Comparison of ENCODE assay signal across 1 cellular context in the genomic region with DNA sequence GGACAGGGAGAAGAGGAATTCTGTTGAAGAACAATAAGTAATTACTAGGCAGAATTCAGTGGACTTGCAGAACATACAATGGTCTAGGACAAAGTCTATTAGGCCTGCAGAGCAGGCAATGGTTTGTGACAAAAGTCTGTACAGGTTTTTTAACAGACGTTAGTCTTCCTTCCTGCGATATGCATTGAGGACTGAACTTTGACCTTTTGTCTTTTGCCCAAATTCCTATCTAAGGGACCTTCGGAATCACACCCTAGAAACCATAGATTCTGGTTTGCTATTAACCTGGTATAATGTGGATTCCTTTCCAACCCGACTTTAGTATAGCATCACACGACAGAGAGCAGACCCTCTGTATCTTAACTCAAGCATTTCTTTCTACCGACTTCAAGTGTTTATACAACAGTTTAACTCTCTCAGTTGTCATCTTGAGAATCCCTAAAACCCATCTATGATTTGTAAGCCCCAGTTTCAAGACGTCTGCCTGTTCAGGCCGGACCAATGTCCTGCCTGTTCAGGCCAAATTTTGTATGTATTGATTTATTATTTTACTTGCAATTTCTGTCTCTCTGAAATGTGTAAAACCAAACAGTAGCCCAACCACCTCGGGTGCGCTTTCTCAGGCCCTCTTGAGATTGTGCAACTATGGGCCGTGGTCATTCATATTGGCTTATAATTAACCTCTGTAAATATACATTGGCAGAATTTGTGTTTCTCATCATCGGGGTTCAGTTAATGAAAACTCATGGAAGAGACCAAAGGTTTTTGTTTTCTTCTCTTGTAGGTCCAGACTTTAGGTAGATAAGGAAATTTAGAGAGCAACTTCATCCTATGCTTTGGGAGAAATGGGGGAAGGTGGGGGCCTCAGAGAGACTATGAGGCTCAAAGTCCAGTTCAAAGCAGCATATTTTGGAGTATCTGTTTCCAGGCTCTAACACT.
TF ChIP-seq lines count a peak whose summit lies in the region.

No MANE protein-coding gene starts in this region.

TF ChIP-seq in HepG2, 621 proteins besides CTCF, POLR2A, EP300 and RAD21 (continued from another document and continues in another):
- TF ChIP-seq, protein P1, sequence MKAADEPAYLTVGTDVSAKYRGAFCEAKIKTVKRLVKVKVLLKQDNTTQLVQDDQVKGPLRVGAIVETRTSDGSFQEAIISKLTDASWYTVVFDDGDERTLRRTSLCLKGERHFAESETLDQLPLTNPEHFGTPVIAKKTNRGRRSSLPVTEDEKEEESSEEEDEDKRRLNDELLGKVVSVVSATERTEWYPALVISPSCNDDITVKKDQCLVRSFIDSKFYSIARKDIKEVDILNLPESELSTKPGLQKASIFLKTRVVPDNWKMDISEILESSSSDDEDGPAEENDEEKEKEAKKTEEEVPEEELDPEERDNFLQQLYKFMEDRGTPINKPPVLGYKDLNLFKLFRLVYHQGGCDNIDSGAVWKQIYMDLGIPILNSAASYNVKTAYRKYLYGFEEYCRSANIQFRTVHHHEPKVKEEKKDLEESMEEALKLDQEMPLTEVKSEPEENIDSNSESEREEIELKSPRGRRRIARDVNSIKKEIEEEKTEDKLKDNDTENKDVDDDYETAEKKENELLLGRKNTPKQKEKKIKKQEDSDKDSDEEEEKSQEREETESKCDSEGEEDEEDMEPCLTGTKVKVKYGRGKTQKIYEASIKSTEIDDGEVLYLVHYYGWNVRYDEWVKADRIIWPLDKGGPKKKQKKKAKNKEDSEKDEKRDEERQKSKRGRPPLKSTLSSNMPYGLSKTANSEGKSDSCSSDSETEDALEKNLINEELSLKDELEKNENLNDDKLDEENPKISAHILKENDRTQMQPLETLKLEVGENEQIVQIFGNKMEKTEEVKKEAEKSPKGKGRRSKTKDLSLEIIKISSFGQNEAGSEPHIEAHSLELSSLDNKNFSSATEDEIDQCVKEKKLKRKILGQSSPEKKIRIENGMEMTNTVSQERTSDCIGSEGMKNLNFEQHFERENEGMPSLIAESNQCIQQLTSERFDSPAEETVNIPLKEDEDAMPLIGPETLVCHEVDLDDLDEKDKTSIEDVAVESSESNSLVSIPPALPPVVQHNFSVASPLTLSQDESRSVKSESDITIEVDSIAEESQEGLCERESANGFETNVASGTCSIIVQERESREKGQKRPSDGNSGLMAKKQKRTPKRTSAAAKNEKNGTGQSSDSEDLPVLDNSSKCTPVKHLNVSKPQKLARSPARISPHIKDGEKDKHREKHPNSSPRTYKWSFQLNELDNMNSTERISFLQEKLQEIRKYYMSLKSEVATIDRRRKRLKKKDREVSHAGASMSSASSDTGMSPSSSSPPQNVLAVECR (CRISPR knock-in tag; IDR thresholded peaks at IDR 0.05; ENCODE audit: borderline replicate concordance) = no peak
- TF ChIP-seq, protein P2, sequence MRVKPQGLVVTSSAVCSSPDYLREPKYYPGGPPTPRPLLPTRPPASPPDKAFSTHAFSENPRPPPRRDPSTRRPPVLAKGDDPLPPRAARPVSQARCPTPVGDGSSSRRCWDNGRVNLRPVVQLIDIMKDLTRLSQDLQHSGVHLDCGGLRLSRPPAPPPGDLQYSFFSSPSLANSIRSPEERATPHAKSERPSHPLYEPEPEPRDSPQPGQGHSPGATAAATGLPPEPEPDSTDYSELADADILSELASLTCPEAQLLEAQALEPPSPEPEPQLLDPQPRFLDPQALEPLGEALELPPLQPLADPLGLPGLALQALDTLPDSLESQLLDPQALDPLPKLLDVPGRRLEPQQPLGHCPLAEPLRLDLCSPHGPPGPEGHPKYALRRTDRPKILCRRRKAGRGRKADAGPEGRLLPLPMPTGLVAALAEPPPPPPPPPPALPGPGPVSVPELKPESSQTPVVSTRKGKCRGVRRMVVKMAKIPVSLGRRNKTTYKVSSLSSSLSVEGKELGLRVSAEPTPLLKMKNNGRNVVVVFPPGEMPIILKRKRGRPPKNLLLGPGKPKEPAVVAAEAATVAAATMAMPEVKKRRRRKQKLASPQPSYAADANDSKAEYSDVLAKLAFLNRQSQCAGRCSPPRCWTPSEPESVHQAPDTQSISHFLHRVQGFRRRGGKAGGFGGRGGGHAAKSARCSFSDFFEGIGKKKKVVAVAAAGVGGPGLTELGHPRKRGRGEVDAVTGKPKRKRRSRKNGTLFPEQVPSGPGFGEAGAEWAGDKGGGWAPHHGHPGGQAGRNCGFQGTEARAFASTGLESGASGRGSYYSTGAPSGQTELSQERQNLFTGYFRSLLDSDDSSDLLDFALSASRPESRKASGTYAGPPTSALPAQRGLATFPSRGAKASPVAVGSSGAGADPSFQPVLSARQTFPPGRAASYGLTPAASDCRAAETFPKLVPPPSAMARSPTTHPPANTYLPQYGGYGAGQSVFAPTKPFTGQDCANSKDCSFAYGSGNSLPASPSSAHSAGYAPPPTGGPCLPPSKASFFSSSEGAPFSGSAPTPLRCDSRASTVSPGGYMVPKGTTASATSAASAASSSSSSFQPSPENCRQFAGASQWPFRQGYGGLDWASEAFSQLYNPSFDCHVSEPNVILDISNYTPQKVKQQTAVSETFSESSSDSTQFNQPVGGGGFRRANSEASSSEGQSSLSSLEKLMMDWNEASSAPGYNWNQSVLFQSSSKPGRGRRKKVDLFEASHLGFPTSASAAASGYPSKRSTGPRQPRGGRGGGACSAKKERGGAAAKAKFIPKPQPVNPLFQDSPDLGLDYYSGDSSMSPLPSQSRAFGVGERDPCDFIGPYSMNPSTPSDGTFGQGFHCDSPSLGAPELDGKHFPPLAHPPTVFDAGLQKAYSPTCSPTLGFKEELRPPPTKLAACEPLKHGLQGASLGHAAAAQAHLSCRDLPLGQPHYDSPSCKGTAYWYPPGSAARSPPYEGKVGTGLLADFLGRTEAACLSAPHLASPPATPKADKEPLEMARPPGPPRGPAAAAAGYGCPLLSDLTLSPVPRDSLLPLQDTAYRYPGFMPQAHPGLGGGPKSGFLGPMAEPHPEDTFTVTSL (CRISPR knock-in tag; IDR thresholded peaks at IDR 0.05; ENCODE audit: borderline replicate concordance) = peak; percentile 41; the same call in 1 of the 2 replicates
- TF ChIP-seq HMG20A (CRISPR knock-in tag; IDR thresholded peaks at IDR 0.05; ENCODE audit: borderline replicate concordance) = peak; percentile 67; the same call in 1 of the 2 replicates
- TF ChIP-seq ZNF446 (CRISPR knock-in tag; IDR thresholded peaks at IDR 0.05) = no peak
- TF ChIP-seq TOPORS (CRISPR knock-in tag; IDR thresholded peaks at IDR 0.05) = 0 out of 2 replicates have a peak, but pooled peaks have one; percentile 42
- TF ChIP-seq, protein P3, sequence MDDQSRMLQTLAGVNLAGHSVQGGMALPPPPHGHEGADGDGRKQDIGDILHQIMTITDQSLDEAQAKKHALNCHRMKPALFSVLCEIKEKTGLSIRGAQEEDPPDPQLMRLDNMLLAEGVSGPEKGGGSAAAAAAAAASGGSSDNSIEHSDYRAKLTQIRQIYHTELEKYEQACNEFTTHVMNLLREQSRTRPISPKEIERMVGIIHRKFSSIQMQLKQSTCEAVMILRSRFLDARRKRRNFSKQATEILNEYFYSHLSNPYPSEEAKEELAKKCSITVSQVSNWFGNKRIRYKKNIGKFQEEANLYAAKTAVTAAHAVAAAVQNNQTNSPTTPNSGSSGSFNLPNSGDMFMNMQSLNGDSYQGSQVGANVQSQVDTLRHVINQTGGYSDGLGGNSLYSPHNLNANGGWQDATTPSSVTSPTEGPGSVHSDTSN (CRISPR knock-in tag; IDR thresholded peaks at IDR 0.05; ENCODE audit: borderline replicate concordance) = no peak
- TF ChIP-seq SSRP1 (CRISPR knock-in tag; IDR thresholded peaks at IDR 0.05) = no peak
- no peak; the same call in 1 of the 2 replicates for TF ChIP-seq ZNF264 (CRISPR knock-in tag; IDR thresholded peaks at IDR 0.05)
- TF ChIP-seq U2AF2 (IDR thresholded peaks at IDR 0.05; ENCODE audit: low read depth, low read length) = no peak
- no peak for TF ChIP-seq ZFP90 (CRISPR knock-in tag; IDR thresholded peaks at IDR 0.05; ENCODE audit: borderline replicate concordance)
- TF ChIP-seq, protein P4, sequence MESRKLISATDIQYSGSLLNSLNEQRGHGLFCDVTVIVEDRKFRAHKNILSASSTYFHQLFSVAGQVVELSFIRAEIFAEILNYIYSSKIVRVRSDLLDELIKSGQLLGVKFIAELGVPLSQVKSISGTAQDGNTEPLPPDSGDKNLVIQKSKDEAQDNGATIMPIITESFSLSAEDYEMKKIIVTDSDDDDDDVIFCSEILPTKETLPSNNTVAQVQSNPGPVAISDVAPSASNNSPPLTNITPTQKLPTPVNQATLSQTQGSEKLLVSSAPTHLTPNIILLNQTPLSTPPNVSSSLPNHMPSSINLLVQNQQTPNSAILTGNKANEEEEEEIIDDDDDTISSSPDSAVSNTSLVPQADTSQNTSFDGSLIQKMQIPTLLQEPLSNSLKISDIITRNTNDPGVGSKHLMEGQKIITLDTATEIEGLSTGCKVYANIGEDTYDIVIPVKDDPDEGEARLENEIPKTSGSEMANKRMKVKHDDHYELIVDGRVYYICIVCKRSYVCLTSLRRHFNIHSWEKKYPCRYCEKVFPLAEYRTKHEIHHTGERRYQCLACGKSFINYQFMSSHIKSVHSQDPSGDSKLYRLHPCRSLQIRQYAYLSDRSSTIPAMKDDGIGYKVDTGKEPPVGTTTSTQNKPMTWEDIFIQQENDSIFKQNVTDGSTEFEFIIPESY (CRISPR knock-in tag; IDR thresholded peaks at IDR 0.05) = no peak
- no peak for TF ChIP-seq JUNB (CRISPR knock-in tag; IDR thresholded peaks at IDR 0.05; ENCODE audit: borderline replicate concordance)
- TF ChIP-seq, protein P5, sequence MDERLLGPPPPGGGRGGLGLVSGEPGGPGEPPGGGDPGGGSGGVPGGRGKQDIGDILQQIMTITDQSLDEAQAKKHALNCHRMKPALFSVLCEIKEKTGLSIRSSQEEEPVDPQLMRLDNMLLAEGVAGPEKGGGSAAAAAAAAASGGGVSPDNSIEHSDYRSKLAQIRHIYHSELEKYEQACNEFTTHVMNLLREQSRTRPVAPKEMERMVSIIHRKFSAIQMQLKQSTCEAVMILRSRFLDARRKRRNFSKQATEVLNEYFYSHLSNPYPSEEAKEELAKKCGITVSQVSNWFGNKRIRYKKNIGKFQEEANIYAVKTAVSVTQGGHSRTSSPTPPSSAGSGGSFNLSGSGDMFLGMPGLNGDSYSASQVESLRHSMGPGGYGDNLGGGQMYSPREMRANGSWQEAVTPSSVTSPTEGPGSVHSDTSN (CRISPR knock-in tag; IDR thresholded peaks at IDR 0.05) = no peak
- no peak for TF ChIP-seq ZNF720 (CRISPR knock-in tag; IDR thresholded peaks at IDR 0.05)
- no peak for TF ChIP-seq ZSCAN29 (CRISPR knock-in tag; conservative IDR thresholded peaks at IDR 0.05)
- TF ChIP-seq, protein P6, sequence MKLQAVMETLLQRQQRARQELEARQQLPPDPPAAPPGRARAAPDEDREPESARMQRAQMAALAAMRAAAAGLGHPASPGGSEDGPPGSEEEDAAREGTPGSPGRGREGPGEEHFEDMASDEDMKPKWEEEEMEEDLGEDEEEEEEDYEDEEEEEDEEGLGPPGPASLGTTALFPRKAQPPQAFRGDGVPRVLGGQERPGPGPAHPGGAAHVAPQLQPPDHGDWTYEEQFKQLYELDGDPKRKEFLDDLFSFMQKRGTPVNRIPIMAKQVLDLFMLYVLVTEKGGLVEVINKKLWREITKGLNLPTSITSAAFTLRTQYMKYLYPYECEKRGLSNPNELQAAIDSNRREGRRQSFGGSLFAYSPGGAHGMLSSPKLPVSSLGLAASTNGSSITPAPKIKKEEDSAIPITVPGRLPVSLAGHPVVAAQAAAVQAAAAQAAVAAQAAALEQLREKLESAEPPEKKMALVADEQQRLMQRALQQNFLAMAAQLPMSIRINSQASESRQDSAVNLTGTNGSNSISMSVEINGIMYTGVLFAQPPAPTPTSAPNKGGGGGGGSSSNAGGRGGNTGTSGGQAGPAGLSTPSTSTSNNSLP (IDR thresholded peaks at IDR 0.05; ENCODE audit: low read depth, low read length) = peak; percentile 86
- peak; percentile 96 for TF ChIP-seq CEBPG (CRISPR knock-in tag; IDR thresholded peaks at IDR 0.05)
- TF ChIP-seq ZNF607 (CRISPR knock-in tag; IDR thresholded peaks at IDR 0.05; ENCODE audit: borderline replicate concordance) = 0 out of 2 replicates have a peak, but pooled peaks have one; percentile 51
- no peak for TF ChIP-seq RXRA (CRISPR knock-in tag; IDR thresholded peaks at IDR 0.05)
- TF ChIP-seq MIXL1 (CRISPR knock-in tag; IDR thresholded peaks at IDR 0.05) = peak; percentile 91
- no peak for TF ChIP-seq HES4 (CRISPR knock-in tag; IDR thresholded peaks at IDR 0.05; ENCODE audit: borderline replicate concordance)
- TF ChIP-seq KDM6A (CRISPR knock-in tag; IDR thresholded peaks at IDR 0.05; ENCODE audit: low read depth) = peak; percentile 64
- no peak for TF ChIP-seq EEA1 (CRISPR knock-in tag; IDR thresholded peaks at IDR 0.05; ENCODE audit: borderline replicate concordance)
- TF ChIP-seq, protein P7, sequence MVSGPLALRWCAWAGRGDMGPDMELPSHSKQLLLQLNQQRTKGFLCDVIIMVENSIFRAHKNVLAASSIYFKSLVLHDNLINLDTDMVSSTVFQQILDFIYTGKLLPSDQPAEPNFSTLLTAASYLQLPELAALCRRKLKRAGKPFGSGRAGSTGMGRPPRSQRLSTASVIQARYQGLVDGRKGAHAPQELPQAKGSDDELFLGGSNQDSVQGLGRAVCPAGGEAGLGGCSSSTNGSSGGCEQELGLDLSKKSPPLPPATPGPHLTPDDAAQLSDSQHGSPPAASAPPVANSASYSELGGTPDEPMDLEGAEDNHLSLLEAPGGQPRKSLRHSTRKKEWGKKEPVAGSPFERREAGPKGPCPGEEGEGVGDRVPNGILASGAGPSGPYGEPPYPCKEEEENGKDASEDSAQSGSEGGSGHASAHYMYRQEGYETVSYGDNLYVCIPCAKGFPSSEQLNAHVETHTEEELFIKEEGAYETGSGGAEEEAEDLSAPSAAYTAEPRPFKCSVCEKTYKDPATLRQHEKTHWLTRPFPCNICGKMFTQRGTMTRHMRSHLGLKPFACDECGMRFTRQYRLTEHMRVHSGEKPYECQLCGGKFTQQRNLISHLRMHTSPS (CRISPR knock-in tag; IDR thresholded peaks at IDR 0.05; ENCODE audit: low read depth) = no peak
- TF ChIP-seq SMARCE1 (IDR thresholded peaks at IDR 0.05; ENCODE audit: borderline replicate concordance) = no peak
- TF ChIP-seq KLF16 (CRISPR knock-in tag; IDR thresholded peaks at IDR 0.05) = 0 out of 4 replicates have a peak, but pooled peaks of 1 of the 2 experiments have one; percentile 23
- TF ChIP-seq MXD4 (CRISPR knock-in tag; IDR thresholded peaks at IDR 0.05) = 0 out of 2 replicates have a peak, but pooled peaks have one; percentile 2
- TF ChIP-seq PHF21A (CRISPR knock-in tag; IDR thresholded peaks at IDR 0.05) = peak; percentile 69
- no peak; the same call in 1 of the 2 replicates for TF ChIP-seq ZNF230 (CRISPR knock-in tag; IDR thresholded peaks at IDR 0.05)
- TF ChIP-seq, protein P8, sequence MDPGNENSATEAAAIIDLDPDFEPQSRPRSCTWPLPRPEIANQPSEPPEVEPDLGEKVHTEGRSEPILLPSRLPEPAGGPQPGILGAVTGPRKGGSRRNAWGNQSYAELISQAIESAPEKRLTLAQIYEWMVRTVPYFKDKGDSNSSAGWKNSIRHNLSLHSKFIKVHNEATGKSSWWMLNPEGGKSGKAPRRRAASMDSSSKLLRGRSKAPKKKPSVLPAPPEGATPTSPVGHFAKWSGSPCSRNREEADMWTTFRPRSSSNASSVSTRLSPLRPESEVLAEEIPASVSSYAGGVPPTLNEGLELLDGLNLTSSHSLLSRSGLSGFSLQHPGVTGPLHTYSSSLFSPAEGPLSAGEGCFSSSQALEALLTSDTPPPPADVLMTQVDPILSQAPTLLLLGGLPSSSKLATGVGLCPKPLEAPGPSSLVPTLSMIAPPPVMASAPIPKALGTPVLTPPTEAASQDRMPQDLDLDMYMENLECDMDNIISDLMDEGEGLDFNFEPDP (CRISPR knock-in tag; conservative IDR thresholded peaks at IDR 0.05) = no peak
